8 cellular contexts compared by ENCODE assay signal in the genomic region with DNA sequence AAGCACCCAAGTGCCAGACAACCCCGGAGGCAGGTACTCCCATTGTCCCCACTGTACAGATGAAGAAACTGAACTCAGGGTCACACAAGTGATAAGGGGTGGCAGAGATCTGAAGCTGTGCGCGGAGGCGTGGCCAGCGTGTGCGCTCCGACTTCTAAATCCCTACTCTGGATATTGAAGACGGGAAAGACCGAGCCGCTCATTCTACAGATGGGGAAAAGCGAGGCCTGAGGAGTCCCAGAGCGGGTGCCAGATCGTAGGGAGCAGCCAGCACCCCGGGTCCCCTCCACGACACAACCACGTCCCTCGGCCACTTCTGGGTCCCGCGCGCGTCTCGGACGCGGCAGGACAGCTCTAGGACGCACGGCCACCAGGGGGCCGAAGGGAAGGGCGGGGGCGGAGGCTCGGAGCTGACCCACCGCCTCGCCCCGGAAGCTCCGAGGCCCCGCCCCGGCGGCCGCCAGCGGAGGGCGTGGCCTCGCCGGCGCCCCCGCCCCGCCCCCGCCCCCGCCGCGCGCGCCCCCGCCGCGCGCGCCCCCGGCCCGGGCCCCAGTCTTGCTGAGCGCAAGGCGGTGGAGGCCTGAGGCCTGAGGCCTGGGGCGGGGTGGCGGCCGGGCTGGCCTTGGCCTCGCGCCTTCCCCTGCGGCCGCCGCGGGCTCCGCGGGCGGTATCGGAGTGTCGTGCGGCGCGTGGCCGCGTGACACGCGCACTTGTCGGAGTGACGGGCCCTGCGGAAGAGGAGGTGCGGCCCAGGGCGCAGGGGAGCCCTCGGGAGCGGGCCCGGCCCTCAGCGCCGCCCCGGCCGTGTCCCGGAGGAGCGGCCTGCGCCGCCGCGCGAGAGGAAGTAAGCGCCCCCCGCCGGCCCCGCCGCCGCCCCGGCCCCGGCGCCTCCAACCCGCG. TPM values are rescaled to one million over a fixed set of nuclear protein-coding genes. Genes with fewer than 3 reads are reported as not detected.
DNase-seq lines count a peak whose midpoint lies in the region; ATAC-seq and TF ChIP-seq lines count a peak whose summit lies in the region.

A gene with protein sequence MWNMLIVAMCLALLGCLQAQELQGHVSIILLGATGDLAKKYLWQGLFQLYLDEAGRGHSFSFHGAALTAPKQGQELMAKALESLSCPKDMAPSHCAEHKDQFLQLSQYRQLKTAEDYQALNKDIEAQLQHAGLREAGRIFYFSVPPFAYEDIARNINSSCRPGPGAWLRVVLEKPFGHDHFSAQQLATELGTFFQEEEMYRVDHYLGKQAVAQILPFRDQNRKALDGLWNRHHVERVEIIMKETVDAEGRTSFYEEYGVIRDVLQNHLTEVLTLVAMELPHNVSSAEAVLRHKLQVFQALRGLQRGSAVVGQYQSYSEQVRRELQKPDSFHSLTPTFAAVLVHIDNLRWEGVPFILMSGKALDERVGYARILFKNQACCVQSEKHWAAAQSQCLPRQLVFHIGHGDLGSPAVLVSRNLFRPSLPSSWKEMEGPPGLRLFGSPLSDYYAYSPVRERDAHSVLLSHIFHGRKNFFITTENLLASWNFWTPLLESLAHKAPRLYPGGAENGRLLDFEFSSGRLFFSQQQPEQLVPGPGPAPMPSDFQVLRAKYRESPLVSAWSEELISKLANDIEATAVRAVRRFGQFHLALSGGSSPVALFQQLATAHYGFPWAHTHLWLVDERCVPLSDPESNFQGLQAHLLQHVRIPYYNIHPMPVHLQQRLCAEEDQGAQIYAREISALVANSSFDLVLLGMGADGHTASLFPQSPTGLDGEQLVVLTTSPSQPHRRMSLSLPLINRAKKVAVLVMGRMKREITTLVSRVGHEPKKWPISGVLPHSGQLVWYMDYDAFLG (plus strand): TSS at position 552 of the 900 bp plus-strand sequence. CDS start 10,161 bp downstream, outside the sequence.

- peak within 1 kb of the TSS; percentile 85 for H3K27ac Mint-ChIP-seq in chondrocyte (ENCODE audit: unreplicated experiment)

- in situ Hi-C loops in GM13977 (cut with MboI; ENCODE audit: low pct_unique_long_range_greater_than_20kb, low sequenced_read_pairs, unreplicated experiment), result no loop called here

- peak within 1 kb of the TSS; percentile 86 for H3K4me3 Mint-ChIP-seq in chondrocyte (ENCODE audit: unreplicated experiment)

- H3K27me3 Mint-ChIP-seq in chondrocyte (ENCODE audit: low read depth), result no peaks in the 10 kb centered on the region

- TF ChIP-seq CTCF in GM13977 (IDR thresholded peaks at IDR 0.05; ENCODE audit: extremely low read depth, insufficient read depth, missing control alignments) (peak; percentile 83), chondrocyte (IDR thresholded peaks at IDR 0.05) (peak; percentile 83)

- ATAC-seq in HG02852 (IDR thresholded peaks at IDR 0.05; ENCODE audit: unreplicated experiment), result peak; percentile 76

- H3K4me1 Mint-ChIP-seq in chondrocyte (ENCODE audit: low read depth), result peaks cover 44% of the 10 kb centered on the region

- H3K9me3 Mint-ChIP-seq in chondrocyte (ENCODE audit: low read depth), result no peaks in the 10 kb centered on the region

- DNase-seq in 8988T (peak; percentile 95), GM13977 (ENCODE audit: low spot score) (peak; percentile 99), NCI-H2171 (lab: John Stamatoyannopoulos, UW) (peak; percentile 72), chondrocyte (ENCODE audit: low spot score) (no peak)
- peak; percentile 51 for DNase-seq in activated CD4-positive, alpha-beta T cell treated with anti-CD3 and anti-CD28 coated beads for 1 hour
- peak; percentile 49 to 62 for DNase-seq in stimulated activated CD4-positive, alpha-beta T cell treated with anti-CD3 and anti-CD28 coated beads, Interleukin-1b, Interleukin-23, amount 100 ng/mL, for 4 hours (ENCODE audit: low read depth in 2 of 2)

- H3K27ac ChIP-seq in layer of hippocampus (ENCODE audit: low read depth, low read length), result peak within 1 kb of the TSS; percentile 94

- no peaks in the 10 kb centered on the region for H3K36me3 Mint-ChIP-seq in chondrocyte (ENCODE audit: low read depth)

- no peaks in the 10 kb centered on the region for H3K27me3 ChIP-seq in layer of hippocampus (ENCODE audit: control insufficient read depth, insufficient read depth, low read length)

RNA-seq across cellular contexts. Expression of the gene that starts here (rescaled TPM):
- 37.0 to 41.4 TPM (median 38.9 TPM) in 3 replicates for total RNA-seq in chondrocyte
